26 cellular contexts compared by ENCODE assay signal in genomic region chr18:62347091-62347506, GRCh38. TPM values are rescaled to one million over a fixed set of nuclear protein-coding genes. Genes with fewer than 3 reads are reported as not detected.
A peak's percentile ranks its signal among the peaks of the same experiment; 100 is the strongest.
DNase-seq lines count a peak whose midpoint lies in the region; ATAC-seq, FAIRE-seq and TF ChIP-seq lines count a peak whose summit lies in the region.
"Had no signal": no experiment of that assay in that cellular context is flagged by ENCODE, and none has a peak within 500 bp of the region (broad histone marks: within the 10 kb centered on the region; RNA-seq: fewer than 3 reads in every experiment).

No MANE protein-coding gene starts in this region.

- H3K9me3 Mint-ChIP-seq in activated naive CD4-positive, alpha-beta T cell treated with anti-CD3 and anti-CD28 coated beads, Interleukin-2, amount 10 ng/mL, durations not matched to agents 7 days and 5 days: no peaks in the 10 kb centered on the region
- no peaks in the 10 kb centered on the region for H3K9me3 Mint-ChIP-seq in activated naive CD4-positive, alpha-beta T cell treated with anti-CD3 and anti-CD28 coated beads for 36 hours
- H3K9me3 Mint-ChIP-seq: activated naive CD8-positive, alpha-beta T cell treated with anti-CD3 and anti-CD28 coated beads, Interleukin-2, amount 10 ng/mL, durations not matched to agents 7 days and 5 days; brain; memory B cell; nephron had no signal

- TF ChIP-seq EP300 in H1 (IDR thresholded peaks at IDR 0.05; ENCODE audit: borderline replicate concordance in 1 of 2, low read depth in 2 of 2, low read length in 2 of 2): no peak

- WGBS in H1 (ENCODE audit: extremely low coverage in 1 of 2, insufficient coverage in 1 of 2, insufficient read length in 1 of 2, insufficient replicate concordance in 2 of 2, low coverage in 1 of 2, low lambda C conversion rate in 2 of 2, missing lambda C conversion rate in 1 of 2), 2 experiments: 50% methylated on average over 6 of the region's 6 CpGs; no CpG with 5 or more reads in 1 of the 2 experiments
- 52 to 63% methylated on average over 6 of the region's 6 CpGs for WGBS in thyroid gland, 2 donors

- H3K4me3 Mint-ChIP-seq in activated naive CD4-positive, alpha-beta T cell treated with anti-CD3 and anti-CD28 coated beads, Interleukin-2, amount 10 ng/mL, durations not matched to agents 7 days and 5 days: no peak overlapping the region
- H3K4me3 Mint-ChIP-seq in activated naive CD4-positive, alpha-beta T cell treated with anti-CD3 and anti-CD28 coated beads for 36 hours: no peak overlapping the region
- H3K4me3 Mint-ChIP-seq: activated naive CD8-positive, alpha-beta T cell treated with anti-CD3 and anti-CD28 coated beads, Interleukin-2, amount 10 ng/mL, durations not matched to agents 7 days and 5 days; brain; memory B cell; nephron had no signal

- no peak overlapping the region for H3K14ac ChIP-seq in H1 (ENCODE audit: insufficient read length)

- H2AFZ ChIP-seq in H1 (ENCODE audit: low read length): no peak overlapping the region

- H3K56ac ChIP-seq in H1 (replicated peaks; ENCODE audit: insufficient read length, low read depth, low read length): no peak overlapping the region

- H3K4me1 Mint-ChIP-seq in activated naive CD4-positive, alpha-beta T cell treated with anti-CD3 and anti-CD28 coated beads, Interleukin-2, amount 10 ng/mL, durations not matched to agents 7 days and 5 days: peaks cover 25% of the 10 kb centered on the region
- H3K4me1 Mint-ChIP-seq in activated naive CD4-positive, alpha-beta T cell treated with anti-CD3 and anti-CD28 coated beads for 36 hours (ENCODE audit: low read depth): peaks cover 2% of the 10 kb centered on the region
- H3K4me1 Mint-ChIP-seq: memory B cell had no signal

- H4K20me1 ChIP-seq in H1 (replicated peaks in 1 of 2; ENCODE audit: control insufficient read depth in 1 of 2, insufficient read depth in 2 of 2, low read length in 2 of 2): no peaks in the 10 kb centered on the region

- H3K36me3 ChIP-seq in Panc1 (ENCODE audit: control insufficient read depth, insufficient read depth, low read length) (no peaks in the 10 kb centered on the region), H1 (ENCODE audit: control insufficient read depth in 2 of 4, insufficient read depth in 4 of 4, low read length in 3 of 4) (peaks cover 0 to 2% (median under 1%) of the 10 kb centered on the region in 4 experiments; a peak in 3 of 8 replicates), thyroid gland (no peaks in the 10 kb centered on the region)

- H2BK20ac ChIP-seq in H1 (ENCODE audit: low read length): no peak overlapping the region

- H3K4me3 ChIP-seq in Panc1 (ENCODE audit: low read depth in 2 of 2, low read length in 2 of 2) (no peak overlapping the region), H1 (ENCODE audit: extremely low read depth in 1 of 4, insufficient read depth in 2 of 4, low read depth in 3 of 4, low read length in 4 of 4) (peak overlapping the region in 1 of 4 experiments; percentile 27; a peak in 1 of 8 replicates), thyroid gland (replicated peaks in 1 of 3) (no peak overlapping the region)
- H3K4me3 ChIP-seq: BLaER1 treated with 17β-estradiol and CSF1 and Interleukin-3, amounts not matched to agents 10 nM and 100 nM; SK-N-MC had no signal

- in situ Hi-C loops in Panc1 (cut with HindIII; ENCODE audit: low pct_unique_long_range_greater_than_20kb, low sequenced_read_pairs): no loop called here

- 0 out of 2 replicates have a peak overlapping the region, but pooled peaks have one; percentile 32 for H2BK15ac ChIP-seq in H1 (ENCODE audit: low read length)

- no peak for FAIRE-seq in H1 (lab: Jason Lieb, UNC)
- FAIRE-seq: H54, small intestine had no signal

- H2BK5ac ChIP-seq in H1 (ENCODE audit: low read depth, low read length): no peak overlapping the region

- peaks cover 8% of the 10 kb centered on the region for H3K36me3 Mint-ChIP-seq in activated naive CD4-positive, alpha-beta T cell treated with anti-CD3 and anti-CD28 coated beads, Interleukin-2, amount 10 ng/mL, durations not matched to agents 7 days and 5 days
- H3K36me3 Mint-ChIP-seq in activated naive CD4-positive, alpha-beta T cell treated with anti-CD3 and anti-CD28 coated beads for 36 hours (ENCODE audit: low read depth): no peaks in the 10 kb centered on the region
- H3K36me3 Mint-ChIP-seq: brain, memory B cell had no signal

- H3K9ac ChIP-seq in H1 (replicated peaks in 1 of 4; ENCODE audit: extremely low read depth in 1 of 4, low read depth in 3 of 4, low read length in 3 of 4): no peak overlapping the region
- H3K9ac ChIP-seq: BLaER1 treated with 17β-estradiol and CSF1 and Interleukin-3, amounts not matched to agents 10 nM and 100 nM had no signal

- peak overlapping the region; percentile 85; the same call in 1 of the 2 replicates for H2BK12ac ChIP-seq in H1 (ENCODE audit: low read depth, low read length)

- 0 out of 2 replicates have a peak overlapping the region, but pooled peaks have one; percentile 42 for H3K18ac ChIP-seq in H1 (ENCODE audit: extremely low read depth, low read length)

- no peak overlapping the region for H4K8ac ChIP-seq in H1 (ENCODE audit: extremely low read depth, insufficient read depth, low read length)

- H3K27me3 Mint-ChIP-seq in activated naive CD4-positive, alpha-beta T cell treated with anti-CD3 and anti-CD28 coated beads, Interleukin-2, amount 10 ng/mL, durations not matched to agents 7 days and 5 days: peaks cover 10% of the 10 kb centered on the region
- no peaks in the 10 kb centered on the region for H3K27me3 Mint-ChIP-seq in activated naive CD4-positive, alpha-beta T cell treated with anti-CD3 and anti-CD28 coated beads for 36 hours (ENCODE audit: low read depth)

- no peaks in the 10 kb centered on the region for H3K23me2 ChIP-seq in H1 (ENCODE audit: low read depth, low read length)

- 0 out of 2 replicates have a peak, but pooled peaks have one; percentile 49 for ATAC-seq in Panc1
- ATAC-seq in GM18517 (IDR thresholded peaks at IDR 0.05; ENCODE audit: unreplicated experiment): no peak

- peak overlapping the region; percentile 59 to 65 for H3K4me2 ChIP-seq in H1 (ENCODE audit: insufficient read depth in 1 of 2, low read depth in 2 of 2, low read length in 2 of 2)
- H3K4me2 ChIP-seq: BLaER1 treated with 17β-estradiol and CSF1 and Interleukin-3, amounts not matched to agents 10 nM and 100 nM had no signal

- H3K27me3 ChIP-seq in Panc1 (ENCODE audit: control insufficient read depth, insufficient read depth, low read length): no peaks in the 10 kb centered on the region
- H3K27me3 ChIP-seq in H1 (replicated peaks in 1 of 4; ENCODE audit: control insufficient read depth in 3 of 4, extremely low read depth in 1 of 4, insufficient read depth in 3 of 4, low read length in 3 of 4): no peaks in the 10 kb centered on the region; a peak in 1 of 7 replicates
- no peaks in the 10 kb centered on the region for H3K27me3 ChIP-seq in thyroid gland

- H3K4me1 ChIP-seq in Panc1 (ENCODE audit: control insufficient read depth, insufficient read depth, low read length) (peaks cover 12% of the 10 kb centered on the region), H1 (replicated peaks in 1 of 4; ENCODE audit: control insufficient read depth in 3 of 4, insufficient read depth in 4 of 4, low read length in 3 of 4) (peaks cover 9 to 23% (median 17%) of the 10 kb centered on the region in 4 experiments), thyroid gland (no peaks in the 10 kb centered on the region)
- H3K4me1 ChIP-seq: BLaER1 treated with 17β-estradiol and CSF1 and Interleukin-3, amounts not matched to agents 10 nM and 100 nM had no signal

- TF ChIP-seq CTCF in Panc1 (IDR thresholded peaks at IDR 0.05) (no peak), H1 (IDR thresholded peaks at IDR 0.05; ENCODE audit: control extremely low read depth in 1 of 3, insufficient read depth in 1 of 3, low read depth in 1 of 3, low read length in 3 of 3) (no peak), thyroid gland (IDR thresholded peaks at IDR 0.05) (no peak)

- no TSS peak for BruUV-seq in Panc1 (replicated peaks; lab: Mats Ljungman, UMichigan)

- CTCF ChIA-PET in activated naive CD4-positive, alpha-beta T cell treated with anti-CD3 and anti-CD28 coated beads, Interleukin-2, amount 10 ng/mL, durations not matched to agents 7 days and 5 days (lab: Charles Lee): no interaction called here
- CTCF ChIA-PET in activated naive CD4-positive, alpha-beta T cell treated with anti-CD3 and anti-CD28 coated beads for 36 hours (lab: Charles Lee): interaction anchor here (0.5 to 0.7 kb wide), 2 partner anchors 77 to 143 kb away, joined by 3 to 4 read pairs; no protein-coding TSS in a partner anchor
- CTCF ChIA-PET in Panc1 (lab: Charles Lee): no interaction called here
- CTCF ChIA-PET in H1 (lab: Charles Lee; ENCODE audit: partially characterized antibody): interaction anchor here (1.2 kb wide), 1 partner anchor 21 kb away, joined by 5 read pairs; no protein-coding TSS in a partner anchor

- POLR2A ChIA-PET in Panc1 (lab: Charles Lee): interaction anchor here (0.7 kb wide), 1 partner anchor 881 kb away, joined by 3 read pairs; no protein-coding TSS in a partner anchor
- POLR2A ChIA-PET in H1 (lab: Charles Lee; ENCODE audit: partially characterized antibody): interaction anchor here (0.7 to 0.9 kb wide), 3 partner anchors 14 to 127 kb away, joined by 3 to 4 read pairs (median 3); no protein-coding TSS in a partner anchor

- H3K9me3 ChIP-seq in Panc1 (ENCODE audit: control insufficient read depth, insufficient read depth, low read depth, low read length) (no peaks in the 10 kb centered on the region), H1 (ENCODE audit: insufficient read depth in 2 of 2, low read depth in 1 of 2, low read length in 1 of 2) (no peaks in the 10 kb centered on the region), thyroid gland (no peaks in the 10 kb centered on the region)
- H3K9me3 ChIP-seq: BLaER1 treated with 17β-estradiol and CSF1 and Interleukin-3, amounts not matched to agents 10 nM and 100 nM had no signal

- H3K4ac ChIP-seq in H1 (replicated peaks; ENCODE audit: insufficient read length, low read depth, low read length): no peak overlapping the region

- H2BK120ac ChIP-seq in H1 (replicated peaks; ENCODE audit: low read depth, low read length): peak overlapping the region; percentile 12

- TF ChIP-seq RAD21 in H1 (IDR thresholded peaks at IDR 0.05 in 1 of 2, conservative IDR thresholded peaks at IDR 0.05 in 1 of 2; ENCODE audit: low read depth in 2 of 2, low read length in 2 of 2): no peak

- TF ChIP-seq POLR2A in H1 (IDR thresholded peaks at IDR 0.05; ENCODE audit: control extremely low read depth in 1 of 2, low read depth in 2 of 2, low read length in 2 of 2) (no peak), thyroid gland (IDR thresholded peaks at IDR 0.05) (no peak)

- no peak overlapping the region for H4K5ac ChIP-seq in H1 (ENCODE audit: insufficient read length, low read depth, low read length)

- H3K79me2 ChIP-seq in H1 (ENCODE audit: control insufficient read depth in 1 of 2, insufficient read depth in 2 of 2, low read length in 2 of 2): peaks cover 0 to 2% of the 10 kb centered on the region in 2 experiments; a peak in 1 of 4 replicates

- intact Hi-C loops in activated naive CD4-positive, alpha-beta T cell treated with anti-CD3 and anti-CD28 coated beads for 36 hours (cut with micrococcal nuclease): no loop called here
- intact Hi-C loops in Panc1 (cut with micrococcal nuclease; ENCODE audit: unreplicated experiment) (no loop called here), thyroid gland (cut with DNase I) (no loop called here)

- no peaks in the 10 kb centered on the region; the same call in 1 of the 2 replicates for H3K79me1 ChIP-seq in H1 (ENCODE audit: low read depth, low read length)

- no peak overlapping the region for H3K23ac ChIP-seq in H1 (ENCODE audit: insufficient read length)

- peak overlapping the region; percentile 61 for H3K27ac ChIP-seq in Panc1 (ENCODE audit: low read length)
- H3K27ac ChIP-seq in H1 (ENCODE audit: low read depth, low read length): no peak overlapping the region
- H3K27ac ChIP-seq in thyroid gland: no peak overlapping the region
- H3K27ac ChIP-seq: BLaER1 treated with 17β-estradiol and CSF1 and Interleukin-3, amounts not matched to agents 10 nM and 100 nM; SK-N-MC had no signal

- H4K91ac ChIP-seq in H1 (replicated peaks; ENCODE audit: insufficient read length, low read length): no peak overlapping the region

- no peak for DNase-seq in activated naive CD4-positive, alpha-beta T cell treated with anti-CD3 and anti-CD28 coated beads, Interleukin-2, amount 10 ng/mL, durations not matched to agents 7 days and 5 days
- no peak for DNase-seq in activated naive CD4-positive, alpha-beta T cell treated with anti-CD3 and anti-CD28 coated beads for 36 hours
- no peak for DNase-seq in Panc1 (ENCODE audit: low read depth, low spot score)
- DNase-seq in H1 (ENCODE audit: low read depth in 1 of 2, low spot score in 2 of 2): no peak
- DNase-seq in pulmonary artery endothelial cell (ENCODE audit: low read depth, low spot score): peak; percentile 32
- DNase-seq in thyroid gland: no peak
- no peak for DNase-seq in NCI-H1436 treated with DMSO at 0.1 percent for 48 hours (lab: John Stamatoyannopoulos, UW)
- DNase-seq: activated CD8-positive, alpha-beta memory T cell treated with anti-CD3 and anti-CD28 coated beads, Interleukin-2, amount 50 U/mL, for 48 hours; activated naive CD8-positive, alpha-beta T cell treated with anti-CD3 and anti-CD28 coated beads, Interleukin-2, amount 10 ng/mL, durations not matched to agents 7 days and 5 days; cortex of kidney; foreskin fibroblast; hippocampal formation; IMR-90; kidney glomerular epithelial cell; NCI-H187; stimulated activated CD4-positive, alpha-beta T cell treated with anti-CD3 and anti-CD28 coated beads, Interleukin-4, amount 100 ng/mL, for 1 hour; T1000 had no signal

- no peak overlapping the region for H2AK5ac ChIP-seq in H1 (ENCODE audit: low read depth, low read length)

- peak overlapping the region; percentile 26 for H3K27ac Mint-ChIP-seq in activated naive CD4-positive, alpha-beta T cell treated with anti-CD3 and anti-CD28 coated beads, Interleukin-2, amount 10 ng/mL, durations not matched to agents 7 days and 5 days
- no peak overlapping the region for H3K27ac Mint-ChIP-seq in activated naive CD4-positive, alpha-beta T cell treated with anti-CD3 and anti-CD28 coated beads for 36 hours
- H3K27ac Mint-ChIP-seq: activated naive CD8-positive, alpha-beta T cell treated with anti-CD3 and anti-CD28 coated beads, Interleukin-2, amount 10 ng/mL, durations not matched to agents 7 days and 5 days; memory B cell; nephron; progenitor cell of endocrine pancreas had no signal

RNA-seq across cellular contexts. Expression of gene TNFRSF11A, which starts 22.0 kb away (rescaled TPM):
- 1 to 10 TPM; 3.1 to 3.5 TPM for total RNA-seq in activated naive CD4-positive, alpha-beta T cell treated with anti-CD3 and anti-CD28 coated beads for 36 hours
- total RNA-seq in Panc1 (2021; ENCODE audit: unreplicated experiment): 14.1 TPM
- polyA plus RNA-seq in Panc1 (2012; ENCODE audit: insufficient read length): 10.3 TPM
- total RNA-seq in H1 (2021; fragmentation: NEBNext Ultra II Directional; extraction: Animal tissue kit (Norgen Biotek cat#: 25700)): 10.6 and 11.1 TPM in 2 replicates
- 8.1 and 8.7 TPM in 2 replicates for polyA plus RNA-seq in H1 (2011; rRNA removed)
- 7.4 TPM for polyA plus RNA-seq in H1 (2011; cell fraction: cytosol; rRNA removed)
- 16.5 TPM for polyA plus RNA-seq in H1 (2011; cell fraction: nucleus; rRNA removed)
- 6.6 to 12.8 TPM (median 10.3 TPM) in 4 replicates for polyA plus RNA-seq in H1 (2012, experiment 1 of 2)
- 3.3 TPM for polyA plus RNA-seq in H1 (2012, experiment 2 of 2)
- 5.3 TPM for polyA plus RNA-seq in H1 (2013, experiment 1 of 2)
- polyA plus RNA-seq in H1 (2013, experiment 2 of 2): 5.4 TPM
- 10.9 and 14.6 TPM in 2 replicates for polyA minus RNA-seq in H1 (2011; rRNA and poly(A)+ RNA removed)
- 6.7 TPM for polyA minus RNA-seq in H1 (2011; cell fraction: cytosol; rRNA and poly(A)+ RNA removed)
- 20.2 TPM for polyA minus RNA-seq in H1 (2011; cell fraction: nucleus; rRNA and poly(A)+ RNA removed)
- total RNA-seq in pulmonary artery endothelial cell: 3.3 and 3.5 TPM in 2 replicates
- 10 to 100 TPM in 1 of 4 donors, 1 to 10 TPM in 3; 3.3 to 11.6 (median 6.7) TPM for total RNA-seq in thyroid gland
- polyA plus RNA-seq: IMR-90 had no signal

Comparison
In these comparisons a context has a peak if more than half of its experiments do, and no peak if none do; other contexts are left out.
1. CTCF ChIA-PET loops: an anchor here in activated naive CD4-positive, alpha-beta T cell treated with anti-CD3 and anti-CD28 coated beads for 36 hours (0.5 to 0.7 kb wide) and H1 (1.2 kb wide); none called in activated naive CD4-positive, alpha-beta T cell treated with anti-CD3 and anti-CD28 coated beads, Interleukin-2, amount 10 ng/mL, durations not matched to agents 7 days and 5 days and Panc1.